Comparison of ENCODE assay signal across 1 cellular context in genomic region chr1:32965251-32965643, GRCh38.
TF ChIP-seq lines count a peak whose summit lies in the region.

No MANE protein-coding gene starts in this region.

TF ChIP-seq in GM12878, 131 proteins besides CTCF, POLR2A, EP300 and RAD21 (continued from another document):
- no peak for TF ChIP-seq REST (IDR thresholded peaks at IDR 0.05; ENCODE audit: low read depth, low read length)
